In genomic region chr15:62741106-62741505, GRCh38 we compare ENCODE assay signal across 20 cellular contexts.
DNase-seq lines count a peak whose midpoint lies in the region; ATAC-seq and TF ChIP-seq lines count a peak whose summit lies in the region.
"Had no signal": no experiment of that assay in that cellular context is flagged by ENCODE, and none has a peak within 500 bp of the region (broad histone marks: within the 10 kb centered on the region; RNA-seq: fewer than 3 reads in every experiment).

No MANE protein-coding gene starts in this region.

- H3K14ac ChIP-seq in mesenchymal stem cell (ENCODE audit: low read length in 2 of 2), result no peak overlapping the region

- H3K9me3 ChIP-seq in Caco-2, result no peaks in the 10 kb centered on the region
- H3K9me3 ChIP-seq in mammary epithelial cell (replicated peaks; ENCODE audit: insufficient read depth, low read length), result no peaks in the 10 kb centered on the region
- no peaks in the 10 kb centered on the region for H3K9me3 ChIP-seq in mesenchymal stem cell (ENCODE audit: control insufficient read depth, low read length)

- H3K36me3 ChIP-seq in Caco-2 (ENCODE audit: control insufficient read depth, insufficient read depth, low read length), result peaks cover 4% of the 10 kb centered on the region
- H3K36me3 ChIP-seq in mammary epithelial cell (ENCODE audit: insufficient read depth, low read length), result no peaks in the 10 kb centered on the region
- H3K36me3 ChIP-seq in mesenchymal stem cell (ENCODE audit: control insufficient read depth in 1 of 2, insufficient read depth in 2 of 2, low read depth in 1 of 2, low read length in 2 of 2), result peaks cover 13 to 41% of the 10 kb centered on the region in 2 experiments

- no peak overlapping the region for H3K4ac ChIP-seq in mesenchymal stem cell (ENCODE audit: low read depth in 1 of 2, low read length in 2 of 2)

- H3K4me1 Mint-ChIP-seq in Caco-2 (ENCODE audit: low read depth, unreplicated experiment) (no peaks in the 10 kb centered on the region), CD14-positive monocyte (peaks cover 9% of the 10 kb centered on the region)
- peaks cover 1 to 7% of the 10 kb centered on the region in 2 donors for H3K4me1 Mint-ChIP-seq in effector memory CD8-positive, alpha-beta T cell (ENCODE audit: low read depth in 2 of 2)

- POLR2A ChIA-PET in Caco-2 (lab: Charles Lee), result no interaction called here

- H4K8ac ChIP-seq in mesenchymal stem cell (ENCODE audit: low read length), result no peak overlapping the region

- H3K27ac Mint-ChIP-seq in Caco-2 (ENCODE audit: unreplicated experiment), result peak overlapping the region; percentile 48
- H3K27ac Mint-ChIP-seq in CD14-positive monocyte, result no peak overlapping the region
- no peak overlapping the region for H3K27ac Mint-ChIP-seq in effector memory CD8-positive, alpha-beta T cell
- H3K27ac Mint-ChIP-seq: CD4-positive, alpha-beta memory T cell had no signal

- DNase-seq in Caco-2 (no peak), mammary epithelial cell (no peak), mesenchymal stem cell (no peak), NCI-H2107 (lab: John Stamatoyannopoulos, UW) (no peak), germinal center (ENCODE audit: low spot score) (no peak), CD14-positive monocyte (ENCODE audit: low spot score) (no peak)
- no peak for DNase-seq in effector memory CD8-positive, alpha-beta T cell
- DNase-seq: CD4-positive, alpha-beta memory T cell; DMS53; EL; H9; Kasumi-1; MM.1S; NCI-H1092; NCI-H2081 treated with DMSO at 0.1 percent for 48 hours; NCI-H510A treated with DMSO at 0.1 percent for 48 hours; NCI-H774; Right ventricle myocardium superior had no signal

- no peak overlapping the region for H3K9ac ChIP-seq in mammary epithelial cell (ENCODE audit: insufficient read depth, low read length)
- H3K9ac ChIP-seq in mesenchymal stem cell (ENCODE audit: low read length), result no peak overlapping the region

- H3K23ac ChIP-seq in mesenchymal stem cell (ENCODE audit: low read length in 2 of 2), result no peak overlapping the region

- no peaks in the 10 kb centered on the region for H4K20me1 ChIP-seq in mammary epithelial cell (ENCODE audit: insufficient read depth, low read length)

- CTCF ChIA-PET in Caco-2 (lab: Charles Lee), result interaction anchor here (0.6 kb wide), 3 partner anchors 294 to 405 kb away, joined by 3 to 5 read pairs (median 5); no protein-coding TSS in a partner anchor
- CTCF ChIA-PET in mammary epithelial cell (lab: Charles Lee; ENCODE audit: low non-redundant PET), result interaction anchor here (0.8 kb wide), 1 partner anchor 532 kb away, joined by 5 read pairs; no protein-coding TSS in a partner anchor

- H3K36me3 Mint-ChIP-seq in Caco-2 (ENCODE audit: insufficient read depth, unreplicated experiment) (peaks cover 83% of the 10 kb centered on the region), CD14-positive monocyte (no peaks in the 10 kb centered on the region)
- H3K36me3 Mint-ChIP-seq in effector memory CD8-positive, alpha-beta T cell (ENCODE audit: insufficient read depth), result no peaks in the 10 kb centered on the region
- H3K36me3 Mint-ChIP-seq: CD4-positive, alpha-beta memory T cell had no signal

- H3K27ac ChIP-seq in mammary epithelial cell (ENCODE audit: insufficient read depth, low read depth, low read length) (no peak overlapping the region), mesenchymal stem cell (ENCODE audit: low read length, poor library complexity, severe bottlenecking) (no peak overlapping the region), temporal lobe (ENCODE audit: low read depth, low read length) (peak overlapping the region; percentile 85)

- no peak overlapping the region for H2AFZ ChIP-seq in mammary epithelial cell (ENCODE audit: low read depth, low read length)
- no peak overlapping the region for H2AFZ ChIP-seq in mesenchymal stem cell (ENCODE audit: low read depth, low read length)

- dilution Hi-C loops in mammary epithelial cell (cut with HindIII; ENCODE audit: low sequenced_read_pairs), result no loop called here

- no peaks in the 10 kb centered on the region for H3K9me3 Mint-ChIP-seq in Caco-2 (ENCODE audit: unreplicated experiment)
- H3K9me3 Mint-ChIP-seq in CD14-positive monocyte, result peaks cover 0 to under 1% (median 0%) of the 10 kb centered on the region in 7 donors
- H3K9me3 Mint-ChIP-seq in effector memory CD8-positive, alpha-beta T cell, result no peaks in the 10 kb centered on the region
- H3K9me3 Mint-ChIP-seq: H9 had no signal

- no peak overlapping the region for H3K4me3 ChIP-seq in Caco-2 (ENCODE audit: low read depth, low read length)
- no peak overlapping the region for H3K4me3 ChIP-seq in mammary epithelial cell (replicated peaks in 1 of 3; ENCODE audit: insufficient read depth in 1 of 3, low read depth in 2 of 3, low read length in 3 of 3)
- no peak overlapping the region for H3K4me3 ChIP-seq in mesenchymal stem cell (ENCODE audit: insufficient read depth in 1 of 2, low read depth in 1 of 2, low read length in 2 of 2)
- H3K4me3 ChIP-seq: GM12878 had no signal

- H3K79me2 ChIP-seq in mammary epithelial cell (ENCODE audit: insufficient read depth, low read length), result peaks cover 24% of the 10 kb centered on the region

- H2BK12ac ChIP-seq in mesenchymal stem cell (ENCODE audit: low read length in 2 of 2), result no peak overlapping the region

- H3K4me1 ChIP-seq in Caco-2 (peaks cover 4% of the 10 kb centered on the region; the same call in 1 of the 2 replicates), mammary epithelial cell (ENCODE audit: insufficient read depth, low read length) (peaks cover 68% of the 10 kb centered on the region), mesenchymal stem cell (ENCODE audit: control insufficient read depth, insufficient read depth, low read depth, low read length) (peaks cover 11% of the 10 kb centered on the region)

- BruUV-seq in Caco-2 (replicated peaks; lab: Mats Ljungman, UMichigan) (no TSS peak), mammary epithelial cell (replicated peaks; lab: Mats Ljungman, UMichigan) (no TSS peak)

- no peak overlapping the region for H3K4me3 Mint-ChIP-seq in Caco-2 (ENCODE audit: unreplicated experiment)
- H3K4me3 Mint-ChIP-seq in CD14-positive monocyte, result no peak overlapping the region
- H3K4me3 Mint-ChIP-seq in effector memory CD8-positive, alpha-beta T cell, result no peak overlapping the region
- H3K4me3 Mint-ChIP-seq: CD4-positive, alpha-beta memory T cell; H9 had no signal

- H3K27me3 Mint-ChIP-seq in Caco-2 (ENCODE audit: insufficient read depth, unreplicated experiment) (no peaks in the 10 kb centered on the region), CD14-positive monocyte (ENCODE audit: low read depth in 3 of 3) (peaks cover 0 to 3% (median 1%) of the 10 kb centered on the region in 3 donors)
- H3K27me3 Mint-ChIP-seq in effector memory CD8-positive, alpha-beta T cell, result peaks cover 8 to 28% of the 10 kb centered on the region in 2 donors

- WGBS in mammary epithelial cell (ENCODE audit: low coverage, missing lambda C conversion rate), result 100% methylated on average over 2 of the region's 2 CpGs
- WGBS in mesenchymal stem cell, result 100% methylated on average over 2 of the region's 2 CpGs

- in situ Hi-C loops in mammary epithelial cell (cut with MboI; ENCODE audit: low sequenced_read_pairs in 2 of 2), result loop anchor here in 1 of 2 donors (25.0 kb wide), 1 partner anchor 354 kb away; the partner anchor contains the start of gene TLN2

- no peaks in the 10 kb centered on the region for H3K27me3 ChIP-seq in Caco-2 (replicated peaks; ENCODE audit: control insufficient read depth, insufficient read depth, low read length)
- no peaks in the 10 kb centered on the region for H3K27me3 ChIP-seq in mammary epithelial cell (ENCODE audit: insufficient read depth, low read length)
- H3K27me3 ChIP-seq in mesenchymal stem cell (ENCODE audit: control insufficient read depth in 1 of 2, insufficient read depth in 1 of 2, low read length in 2 of 2), result no peaks in the 10 kb centered on the region

- H4K91ac ChIP-seq in mesenchymal stem cell (ENCODE audit: low read length), result no peak overlapping the region

- no peak for ATAC-seq in effector memory CD8-positive, alpha-beta T cell (replicated peaks)

- H2BK120ac ChIP-seq in mesenchymal stem cell (ENCODE audit: low read depth, low read length), result no peak overlapping the region

- H3K18ac ChIP-seq in mesenchymal stem cell (ENCODE audit: low read depth in 1 of 2, low read length in 2 of 2), result no peak overlapping the region

- intact Hi-C loops in Caco-2 (cut with micrococcal nuclease; ENCODE audit: unreplicated experiment), result loop anchor here (1.0 kb wide), 1 partner anchor 15 kb away; no protein-coding TSS in a partner anchor
- intact Hi-C loops in mammary epithelial cell (cut with micrococcal nuclease), result no loop called here
- intact Hi-C loops in CD14-positive monocyte (cut with micrococcal nuclease), result no loop called here

- H3K4me2 ChIP-seq in mammary epithelial cell (ENCODE audit: insufficient read depth, low read depth, low read length), result peak overlapping the region; percentile 63
- no peak overlapping the region for H3K4me2 ChIP-seq in mesenchymal stem cell (ENCODE audit: low read length, poor library complexity, severe bottlenecking)

- H2BK15ac ChIP-seq in mesenchymal stem cell (ENCODE audit: low read depth, poor library complexity, severe bottlenecking), result no peak overlapping the region

- peak overlapping the region; percentile 67 for H2AK5ac ChIP-seq in mesenchymal stem cell (ENCODE audit: low read length, severe bottlenecking)

- no peaks in the 10 kb centered on the region for H3K79me1 ChIP-seq in mesenchymal stem cell (replicated peaks; ENCODE audit: low read length, poor library complexity, severe bottlenecking)

- TF ChIP-seq CTCF in Caco-2 (IDR thresholded peaks at IDR 0.05; ENCODE audit: insufficient read depth in 1 of 2, low read depth in 1 of 2, low read length in 1 of 2, severe bottlenecking in 1 of 2, unreplicated experiment in 1 of 2) (no peak), mammary epithelial cell (conservative IDR thresholded peaks at IDR 0.05 in 1 of 2, IDR thresholded peaks at IDR 0.05 in 1 of 2; ENCODE audit: extremely low read depth in 1 of 2, insufficient read depth in 1 of 2, low read depth in 1 of 2, low read length in 2 of 2) (no peak), CD14-positive monocyte (IDR thresholded peaks at IDR 0.05) (no peak)

- no peak overlapping the region for H2BK5ac ChIP-seq in mesenchymal stem cell (ENCODE audit: low read depth, low read length, poor library complexity, severe bottlenecking)
